In genomic region chr2:98460573-98461560, GRCh38 we compare ENCODE assay signal across 8 cellular contexts. TPM values are rescaled to one million over a fixed set of nuclear protein-coding genes. Genes with fewer than 3 reads are reported as not detected.
DNase-seq lines count a peak whose midpoint lies in the region; ATAC-seq, FAIRE-seq and TF ChIP-seq lines count a peak whose summit lies in the region.

No MANE protein-coding gene starts in this region.

- SMC1A ChIA-PET in GM12878 (lab: Charles Lee; ENCODE audit: uncharacterized antibody, unreplicated experiment): interaction anchor here (0.6 to 28.2 kb wide), 6 partner anchors 10 to 123 kb away, joined by 3 to 816 read pairs (median 16); partner anchors contain the start of gene INPP4A

- peak; percentile 32 to 62; a peak in 2 of 4 replicates for TF ChIP-seq EP300 in GM12878 (IDR thresholded peaks at IDR 0.05; ENCODE audit: borderline replicate concordance in 1 of 2, control insufficient read depth in 1 of 2, low read depth in 2 of 2, low read length in 2 of 2)

- peaks cover 82% of the 10 kb centered on the region for H3K79me2 ChIP-seq in GM12878 (ENCODE audit: control insufficient read depth, insufficient read depth, low read length)

- peak overlapping the region in 3 of 4 donors; percentile 4 to 65 (median 45) for H3K27ac ChIP-seq in Peyer's patch
- H3K27ac ChIP-seq in GM12878 (ENCODE audit: control insufficient read depth, insufficient read depth): peak overlapping the region; percentile 82

- peak overlapping the region; percentile 69 for H3K9ac ChIP-seq in GM12878 (ENCODE audit: control insufficient read depth, insufficient read depth, low read length)

- TSS peak; percentile 10 for BruUV-seq in GM12878 (replicated peaks; lab: Mats Ljungman, UMichigan)

- intact Hi-C loops in GM12878 (cut with micrococcal nuclease; ENCODE audit: unreplicated experiment): loop anchor here (1.0 to 10.0 kb wide), 2 partner anchors 22 to 446 kb away; no protein-coding TSS in a partner anchor

- H2AFZ ChIP-seq in GM12878 (ENCODE audit: control insufficient read depth, low read depth, low read length): no peak overlapping the region

- TF ChIP-seq CTCF in Peyer's patch (IDR thresholded peaks at IDR 0.05) (no peak), GM12878 (IDR thresholded peaks at IDR 0.05 in 2 of 3, conservative IDR thresholded peaks at IDR 0.05 in 1 of 3; ENCODE audit: control insufficient read depth in 2 of 3, extremely low read depth in 1 of 3, insufficient read depth in 1 of 3, low read depth in 3 of 3, low read length in 3 of 3) (no peak)

- no peak overlapping the region for H3K4me3 ChIP-seq in Peyer's patch
- H3K4me3 ChIP-seq in GM12878: peak overlapping the region; percentile 34

- DNase-seq in Peyer's patch: peak in 2 of 3 donors; percentile 83 to 84
- DNase-seq in GM12878 (ENCODE audit: low read depth, low spot score): peak; percentile 81
- peak; percentile 62 for DNase-seq in stimulated activated CD8-positive, alpha-beta memory T cell treated with anti-CD3 and anti-CD28 coated beads, Interleukin-4, amount 100 ng/mL, for 24 hours (ENCODE audit: low read depth)
- no peak for DNase-seq in NCI-H2029 (lab: John Stamatoyannopoulos, UW)
- DNase-seq in SK-N-DZ (ENCODE audit: low spot score): no peak
- DNase-seq in EL: no peak

- TF ChIP-seq POLR2A in Peyer's patch (IDR thresholded peaks at IDR 0.05) (no peak), GM12878 (IDR thresholded peaks at IDR 0.05; ENCODE audit: low read depth, low read length) (peak; percentile 77)

- no peaks in the 10 kb centered on the region for H4K20me1 ChIP-seq in GM12878 (ENCODE audit: control insufficient read depth, insufficient read depth)

- H3K9me3 ChIP-seq in Peyer's patch (no peaks in the 10 kb centered on the region), GM12878 (replicated peaks; ENCODE audit: control insufficient read depth, insufficient read depth, low read length) (no peaks in the 10 kb centered on the region)

- H3K36me3 ChIP-seq in Peyer's patch (no peaks in the 10 kb centered on the region), GM12878 (ENCODE audit: control insufficient read depth in 2 of 2, insufficient read depth in 2 of 2, low read length in 1 of 2) (peaks cover 9 to 30% of the 10 kb centered on the region in 2 experiments)

- H3K27me3 ChIP-seq in Peyer's patch: no peaks in the 10 kb centered on the region
- no peaks in the 10 kb centered on the region for H3K27me3 ChIP-seq in GM12878 (replicated peaks in 1 of 2; ENCODE audit: control insufficient read depth in 2 of 2, insufficient read depth in 2 of 2, low read length in 1 of 2)

- 26% methylated on average over 14 of the region's 14 CpGs for WGBS in GM12878 (ENCODE audit: insufficient coverage, insufficient replicate concordance, low lambda C conversion rate, missing lambda C conversion rate)

- POLR2A ChIA-PET in GM12878 (lab: Charles Lee): interaction anchor here (0.7 to 27.0 kb wide), 6 partner anchors 7 to 308 kb away, joined by 3 to 545 read pairs (median 14); no protein-coding TSS in a partner anchor

- RAD21 ChIA-PET in GM12878 (lab: Charles Lee; ENCODE audit: unreplicated experiment): interaction anchor here (0.6 to 13.1 kb wide), 11 partner anchors 7 to 55 kb away, joined by 3 to 199 read pairs (median 6); no protein-coding TSS in a partner anchor

- ATAC-seq in GM18520 (IDR thresholded peaks at IDR 0.05; ENCODE audit: unreplicated experiment) (peak; percentile 45), HG02623 (IDR thresholded peaks at IDR 0.05; ENCODE audit: unreplicated experiment) (peak; percentile 68), GM12878 (peak; percentile 72)

- FAIRE-seq in GM12878 (lab: Jason Lieb, UNC): peak; percentile 69

- TF ChIP-seq RAD21 in GM12878 (IDR thresholded peaks at IDR 0.05; ENCODE audit: insufficient read depth, low read depth, low read length): no peak; the same call in 1 of the 2 replicates

- CTCF ChIA-PET in GM12878 (lab: Yijun Ruan, JAX): interaction anchor here (0.6 to 1.6 kb wide), 5 partner anchors 9 to 27 kb away, joined by 3 to 5 read pairs (median 4); no protein-coding TSS in a partner anchor

- H3K4me1 ChIP-seq in Peyer's patch: peaks cover 0 to 75% (median 26%) of the 10 kb centered on the region in 4 donors
- H3K4me1 ChIP-seq in GM12878 (ENCODE audit: control insufficient read depth, insufficient read depth, low read length): peaks cover 84% of the 10 kb centered on the region

- H3K4me2 ChIP-seq in GM12878 (ENCODE audit: control insufficient read depth, insufficient read depth): peak overlapping the region; percentile 77

- in situ Hi-C loops in GM12878 (cut with MboI): no loop called here

TF ChIP-seq in GM12878, 131 proteins besides CTCF, POLR2A, EP300 and RAD21 (continues in another document):
- TF ChIP-seq CBX5 (IDR thresholded peaks at IDR 0.05; ENCODE audit: low read depth) (no peak), E2F8 (IDR thresholded peaks at IDR 0.05; ENCODE audit: low read depth, partially characterized antibody) (no peak), PAX5 (IDR thresholded peaks at IDR 0.05; ENCODE audit: borderline replicate concordance, low read depth, low read length) (peak; percentile 64; the same call in 1 of the 2 replicates), PBX3 (IDR thresholded peaks at IDR 0.05; ENCODE audit: insufficient replicate concordance, low read depth, low read length) (no peak), MEF2A (IDR thresholded peaks at IDR 0.05; ENCODE audit: insufficient read depth, low read depth, low read length) (peak; percentile 62), SPI1 (IDR thresholded peaks at IDR 0.05; ENCODE audit: borderline replicate concordance, insufficient read depth, low read depth, low read length) (peak; percentile 63), EED (IDR thresholded peaks at IDR 0.05; ENCODE audit: low read depth) (peak; percentile 90)
- TF ChIP-seq, protein P1, sequence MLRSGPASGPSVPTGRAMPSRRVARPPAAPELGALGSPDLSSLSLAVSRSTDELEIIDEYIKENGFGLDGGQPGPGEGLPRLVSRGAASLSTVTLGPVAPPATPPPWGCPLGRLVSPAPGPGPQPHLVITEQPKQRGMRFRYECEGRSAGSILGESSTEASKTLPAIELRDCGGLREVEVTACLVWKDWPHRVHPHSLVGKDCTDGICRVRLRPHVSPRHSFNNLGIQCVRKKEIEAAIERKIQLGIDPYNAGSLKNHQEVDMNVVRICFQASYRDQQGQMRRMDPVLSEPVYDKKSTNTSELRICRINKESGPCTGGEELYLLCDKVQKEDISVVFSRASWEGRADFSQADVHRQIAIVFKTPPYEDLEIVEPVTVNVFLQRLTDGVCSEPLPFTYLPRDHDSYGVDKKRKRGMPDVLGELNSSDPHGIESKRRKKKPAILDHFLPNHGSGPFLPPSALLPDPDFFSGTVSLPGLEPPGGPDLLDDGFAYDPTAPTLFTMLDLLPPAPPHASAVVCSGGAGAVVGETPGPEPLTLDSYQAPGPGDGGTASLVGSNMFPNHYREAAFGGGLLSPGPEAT (IDR thresholded peaks at IDR 0.05; ENCODE audit: low read depth): peak; percentile 68

RNA-seq across cellular contexts. Expression of gene INPP4A, which starts 16.2 kb away (rescaled TPM):
- total RNA-seq in Peyer's patch: 10 to 100 TPM; 15.6 to 78.4 (median 27.4) TPM
- 373 and 420 TPM in 2 replicates for total RNA-seq in GM12878 (2013; cell fraction: nucleolus; rRNA removed)
- total RNA-seq in GM12878 (2014; rRNA removed): 37.9 and 42.8 TPM in 2 replicates
- total RNA-seq in GM12878 (2014; rRNA removed; fragmentation: Illumina TruSeq; extraction: Trizol): 24.0 and 24.1 TPM in 2 replicates
- 54.0 and 62.3 TPM in 2 replicates for total RNA-seq in GM12878 (2021)
- polyA plus RNA-seq in GM12878 (2011; ENCODE audit: low read depth): 10.5 TPM
- 30.8 and 46.4 TPM in 2 replicates for polyA plus RNA-seq in GM12878 (2011; rRNA removed)
- polyA plus RNA-seq in GM12878 (2011; cell fraction: cytosol; rRNA removed): 45.8 and 56.6 TPM in 2 replicates
- polyA plus RNA-seq in GM12878 (2011; cell fraction: nucleus; rRNA removed): 403 and 492 TPM in 2 replicates
- 19.7 and 20.5 TPM in 2 replicates for polyA plus RNA-seq in GM12878 (2012)
- 20.4 and 27.4 TPM in 2 replicates for polyA plus RNA-seq in GM12878 (2014; fragmentation: Illumina TruSeq; extraction: Trizol)
- 1 to 10 TPM; 4.7 to 6.2 TPM for polyA plus RNA-seq in GM12878 (2014; fragmentation: Nextera tagmentation; extraction: Ambion mirVana)
- polyA plus RNA-seq in GM12878 (2014; rRNA removed): 32.7 and 40.3 TPM in 2 replicates
- polyA plus RNA-seq in GM12878 (2016; fragmentation: Nextera tagmentation; extraction: Ambion mirVana): 10 to 100 TPM; 41.1 to 45.9 TPM
- 220 and 303 TPM in 2 replicates for polyA minus RNA-seq in GM12878 (2011; rRNA and poly(A)+ RNA removed)
- 32.1 and 33.5 TPM in 2 replicates for polyA minus RNA-seq in GM12878 (2011; cell fraction: cytosol; rRNA and poly(A)+ RNA removed)
- 290 and 381 TPM in 2 replicates for polyA minus RNA-seq in GM12878 (2011; cell fraction: nucleus; rRNA and poly(A)+ RNA removed)
- 15.9 and 17.4 TPM in 2 replicates for polyA plus RNA-seq in SK-N-DZ (2014; cell fraction: cytosol; rRNA removed)
- 18.6 and 39.3 TPM in 2 replicates for polyA plus RNA-seq in SK-N-DZ (2014; cell fraction: nucleus; rRNA removed)

Comparison
In these comparisons a context has a peak if more than half of its experiments do, and no peak if none do; other contexts are left out.
1. DNase-seq: peak in Peyer's patch (2 of 3), GM12878 (single experiment) and stimulated activated CD8-positive, alpha-beta memory T cell treated with anti-CD3 and anti-CD28 coated beads, Interleukin-4, amount 100 ng/mL, for 24 hours (single experiment); none in NCI-H2029 (single experiment), SK-N-DZ (single experiment) and EL (single experiment).
2. Peak in every context shown above with its lines, with median percentiles within 50 percentile points of each other: ATAC-seq.